8 cellular contexts compared by ENCODE assay signal in genomic region chr7:13262929-13263530, GRCh38.
DNase-seq lines count a peak whose midpoint lies in the region; ATAC-seq, FAIRE-seq and TF ChIP-seq lines count a peak whose summit lies in the region.

No MANE protein-coding gene starts in this region.

- no peaks in the 10 kb centered on the region for H3K9me3 Mint-ChIP-seq in neural crest cell

- H3K4me1 Mint-ChIP-seq in neural crest cell: peaks cover 13% of the 10 kb centered on the region

- ATAC-seq in HG03378 (IDR thresholded peaks at IDR 0.05; ENCODE audit: unreplicated experiment): peak; percentile 44
- no peak; the same call in none of the 2 replicates for ATAC-seq in Panc1
- ATAC-seq in HG02970 (IDR thresholded peaks at IDR 0.05; ENCODE audit: low FRiP score, unreplicated experiment): no peak
- ATAC-seq in GM19328 (IDR thresholded peaks at IDR 0.05; ENCODE audit: unreplicated experiment): no peak

- no peak overlapping the region for H3K4me3 Mint-ChIP-seq in neural crest cell

- H3K27ac ChIP-seq in Panc1 (ENCODE audit: low read length): no peak overlapping the region

- in situ Hi-C loops in Panc1 (cut with HindIII; ENCODE audit: low pct_unique_long_range_greater_than_20kb, low sequenced_read_pairs): no loop called here

- peak; percentile 53 for DNase-seq in GM03348 (ENCODE audit: low spot score)
- no peak for DNase-seq in Panc1 (ENCODE audit: low read depth, low spot score)
- DNase-seq in epithelial cell of proximal tubule (ENCODE audit: low read depth): no peak
- DNase-seq in neural crest cell (ENCODE audit: low read depth, low spot score): no peak
- DNase-seq in GM12892 (ENCODE audit: insufficient read length): no peak

- no TSS peak for BruUV-seq in Panc1 (replicated peaks; lab: Mats Ljungman, UMichigan)

- H3K27me3 Mint-ChIP-seq in neural crest cell (ENCODE audit: low read depth): no peaks in the 10 kb centered on the region

- no peak for FAIRE-seq in GM12892 (lab: Jason Lieb, UNC)

- no peaks in the 10 kb centered on the region for H3K36me3 ChIP-seq in Panc1 (ENCODE audit: control insufficient read depth, insufficient read depth, low read length)

- H3K27me3 ChIP-seq in Panc1 (ENCODE audit: control insufficient read depth, insufficient read depth, low read length): no peaks in the 10 kb centered on the region; the same call in 1 of the 2 replicates

- no peak for TF ChIP-seq POLR2A in GM12892 (IDR thresholded peaks at IDR 0.05; ENCODE audit: low read depth, low read length)

- H3K9me3 ChIP-seq in Panc1 (ENCODE audit: control insufficient read depth, insufficient read depth, low read depth, low read length): no peaks in the 10 kb centered on the region

- no peaks in the 10 kb centered on the region for H3K36me3 Mint-ChIP-seq in neural crest cell (ENCODE audit: low read depth)

- intact Hi-C loops in Panc1 (cut with micrococcal nuclease; ENCODE audit: unreplicated experiment): loop anchor here (1.0 to 5.0 kb wide), 3 partner anchors 578 to 741 kb away; no protein-coding TSS in a partner anchor

- TF ChIP-seq CTCF in Panc1 (IDR thresholded peaks at IDR 0.05) (peak; percentile 67; the same call in 1 of the 2 replicates), epithelial cell of proximal tubule (conservative IDR thresholded peaks at IDR 0.05; ENCODE audit: low read depth, low read length) (peak; percentile 69), neural crest cell (conservative IDR thresholded peaks at IDR 0.05) (peak; percentile 85)

- H3K4me3 ChIP-seq in Panc1 (ENCODE audit: low read depth in 2 of 2, low read length in 2 of 2) (no peak overlapping the region), epithelial cell of proximal tubule (ENCODE audit: low read depth, low read length) (no peak overlapping the region)

- CTCF ChIA-PET in Panc1 (lab: Charles Lee): interaction anchor here (0.6 kb wide), 1 partner anchor 9 kb away, joined by 4 read pairs; no protein-coding TSS in a partner anchor

- POLR2A ChIA-PET in Panc1 (lab: Charles Lee): no interaction called here

- H3K4me1 ChIP-seq in Panc1 (ENCODE audit: control insufficient read depth, insufficient read depth, low read length): no peaks in the 10 kb centered on the region

- no peak overlapping the region for H3K27ac Mint-ChIP-seq in neural crest cell (ENCODE audit: unreplicated experiment)
